In genomic region chr3:157103860-157104259, GRCh38 we compare ENCODE assay signal across 9 cellular contexts. TPM values are rescaled to one million over a fixed set of nuclear protein-coding genes. Genes with fewer than 3 reads are reported as not detected.
A peak's percentile ranks its signal among the peaks of the same experiment; 100 is the strongest.
DNase-seq lines count a peak whose midpoint lies in the region; ATAC-seq and TF ChIP-seq lines count a peak whose summit lies in the region.
"Had no signal": no experiment of that assay in that cellular context is flagged by ENCODE, and none has a peak within 500 bp of the region (broad histone marks: within the 10 kb centered on the region; RNA-seq: fewer than 3 reads in every experiment).

No MANE protein-coding gene starts in this region.

- H3K23ac ChIP-seq in neuronal stem cell (ENCODE audit: low read depth, low read length, poor library complexity), result no peak overlapping the region

- H3K27me3 ChIP-seq in GM23248 (replicated peaks; ENCODE audit: insufficient read depth) (no peaks in the 10 kb centered on the region), neuronal stem cell (ENCODE audit: control insufficient read depth in 3 of 3, insufficient read depth in 3 of 3, low read depth in 1 of 3, low read length in 3 of 3) (peaks cover 0 to 11% (median 0%) of the 10 kb centered on the region in 3 experiments), adrenal gland (no peaks in the 10 kb centered on the region)

- DNase-seq in GM23248, result no peak
- no peak for DNase-seq in neuronal stem cell (ENCODE audit: low spot score)
- no peak for DNase-seq in stimulated activated CD4-positive, alpha-beta T cell treated with anti-CD3 and anti-CD28 coated beads, Interleukin-4, amount 100 ng/mL, for 1 hour
- no peak for DNase-seq in adrenal gland
- no peak for DNase-seq in AG08396 (ENCODE audit: low spot score)
- DNase-seq: H7, NCI-H2081 treated with DMSO at 0.1 percent for 48 hours had no signal

- no peak for TF ChIP-seq CTCF in adrenal gland (IDR thresholded peaks at IDR 0.05)

- in situ Hi-C loops in GM23248 (cut with MboI), result no loop called here

- H3K27ac ChIP-seq in GM23248 (no peak overlapping the region), neuronal stem cell (replicated peaks; ENCODE audit: low read length) (no peak overlapping the region), adrenal gland (peak overlapping the region in 2 of 5 donors; percentile 3 to 17)

- peak; percentile 30 for ATAC-seq in GM18511 (IDR thresholded peaks at IDR 0.05; ENCODE audit: unreplicated experiment)

- H3K4me2 ChIP-seq in GM23248 (ENCODE audit: unreplicated experiment) (no peak overlapping the region), neuronal stem cell (ENCODE audit: insufficient read depth, low read length, poor library complexity, severe bottlenecking) (no peak overlapping the region)

- H3K9me3 ChIP-seq in GM23248 (ENCODE audit: low read depth) (no peaks in the 10 kb centered on the region), neuronal stem cell (replicated peaks in 1 of 2; ENCODE audit: control insufficient read depth in 2 of 2, insufficient read depth in 1 of 2, low read depth in 1 of 2, low read length in 2 of 2) (no peaks in the 10 kb centered on the region), adrenal gland (replicated peaks in 1 of 3) (no peaks in the 10 kb centered on the region)

- no peaks in the 10 kb centered on the region for H3K79me2 ChIP-seq in GM23248 (ENCODE audit: insufficient read depth)

- no peak overlapping the region for H3K4me3 Mint-ChIP-seq in T-helper 1 cell treated with Interleukin-12 subunit alpha and Interleukin-12 subunit beta and Interleukin-4 antibody, amounts not matched to agents 30 μg/mL and 1 μg/mL, for 36 hours

- H4K8ac ChIP-seq in neuronal stem cell (ENCODE audit: low read depth, low read length), result no peak overlapping the region

- TF ChIP-seq POLR2A in adrenal gland (IDR thresholded peaks at IDR 0.05), result no peak

- H3F3A ChIP-seq in GM23248 (ENCODE audit: insufficient read depth), result peaks cover 6% of the 10 kb centered on the region

- H2BK5ac ChIP-seq in neuronal stem cell (ENCODE audit: low read length), result no peak overlapping the region

- no peaks in the 10 kb centered on the region for H4K20me1 ChIP-seq in GM23248 (ENCODE audit: insufficient read depth)

- no peak overlapping the region for H3K18ac ChIP-seq in neuronal stem cell (ENCODE audit: low read length)

- H3K27ac Mint-ChIP-seq in T-helper 1 cell treated with Interleukin-12 subunit alpha and Interleukin-12 subunit beta and Interleukin-4 antibody, amounts not matched to agents 30 μg/mL and 1 μg/mL, for 36 hours, result peak overlapping the region; percentile 89

- no peak overlapping the region for H3K9ac ChIP-seq in GM23248
- H3K9ac ChIP-seq in neuronal stem cell (ENCODE audit: low read depth, low read length, poor library complexity), result no peak overlapping the region

- H3K4ac ChIP-seq in neuronal stem cell (ENCODE audit: low read length), result no peak overlapping the region

- H3K36me3 Mint-ChIP-seq in T-helper 1 cell treated with Interleukin-12 subunit alpha and Interleukin-12 subunit beta and Interleukin-4 antibody, amounts not matched to agents 30 μg/mL and 1 μg/mL, for 36 hours (ENCODE audit: low read depth), result peaks cover 10% of the 10 kb centered on the region

- no peak overlapping the region for H2BK15ac ChIP-seq in neuronal stem cell (ENCODE audit: low read length)

- H3K9me2 ChIP-seq in GM23248 (ENCODE audit: insufficient read depth), result no peaks in the 10 kb centered on the region

- intact Hi-C loops in adrenal gland (cut with DNase I), result no loop called here

- H3K14ac ChIP-seq in neuronal stem cell (ENCODE audit: low read length), result no peak overlapping the region

- H2AK5ac ChIP-seq in neuronal stem cell (ENCODE audit: low read depth, low read length), result no peak overlapping the region

- WGBS in GM23248 (ENCODE audit: low coverage in 1 of 2, low lambda C conversion rate in 2 of 2, missing lambda C conversion rate in 2 of 2), 2 experiments, result 78 to 79% methylated on average over 2 of the region's 2 CpGs
- WGBS in neuronal stem cell (ENCODE audit: extremely low coverage in 2 of 2, insufficient read length in 2 of 2, insufficient replicate concordance in 1 of 2), 2 donors, result no CpG with 5 or more reads among the region's 2 CpGs
- WGBS in adrenal gland, 4 donors, result 85 to 96% (median 90%) methylated on average over 2 of the region's 2 CpGs

- H2BK120ac ChIP-seq in neuronal stem cell (ENCODE audit: low read depth, low read length), result no peak overlapping the region

- H2AFZ ChIP-seq in GM23248, result peak overlapping the region; percentile 36; the same call in 1 of the 2 replicates
- H2AFZ ChIP-seq in neuronal stem cell (ENCODE audit: low read length), result peak overlapping the region; percentile 66

- no peak overlapping the region for H4K91ac ChIP-seq in neuronal stem cell (ENCODE audit: low read depth, low read length, poor library complexity)

- H3K4me1 ChIP-seq in GM23248 (ENCODE audit: insufficient read depth), result peaks cover 12% of the 10 kb centered on the region
- peaks cover 11 to 18% of the 10 kb centered on the region in 2 donors for H3K4me1 ChIP-seq in neuronal stem cell (ENCODE audit: control insufficient read depth in 2 of 2, insufficient read depth in 1 of 2, low read depth in 1 of 2, low read length in 2 of 2)
- peaks cover 0 to 10% of the 10 kb centered on the region in 2 donors for H3K4me1 ChIP-seq in adrenal gland (replicated peaks in 1 of 2)

- no peaks in the 10 kb centered on the region for H3K9me3 Mint-ChIP-seq in T-helper 1 cell treated with Interleukin-12 subunit alpha and Interleukin-12 subunit beta and Interleukin-4 antibody, amounts not matched to agents 30 μg/mL and 1 μg/mL, for 36 hours

- H3K4me1 Mint-ChIP-seq in T-helper 1 cell treated with Interleukin-12 subunit alpha and Interleukin-12 subunit beta and Interleukin-4 antibody, amounts not matched to agents 30 μg/mL and 1 μg/mL, for 36 hours (ENCODE audit: low read depth), result peaks cover 46% of the 10 kb centered on the region

- no peaks in the 10 kb centered on the region for H3K36me3 ChIP-seq in GM23248 (ENCODE audit: low read depth)
- no peaks in the 10 kb centered on the region for H3K36me3 ChIP-seq in neuronal stem cell (replicated peaks in 1 of 2; ENCODE audit: control insufficient read depth in 2 of 2, insufficient read depth in 2 of 2, low read length in 2 of 2)
- H3K36me3 ChIP-seq in adrenal gland (replicated peaks in 1 of 2), result no peaks in the 10 kb centered on the region

- H3K79me1 ChIP-seq in neuronal stem cell (ENCODE audit: low read depth, low read length), result no peaks in the 10 kb centered on the region

- no peaks in the 10 kb centered on the region for H3K27me3 Mint-ChIP-seq in T-helper 1 cell treated with Interleukin-12 subunit alpha and Interleukin-12 subunit beta and Interleukin-4 antibody, amounts not matched to agents 30 μg/mL and 1 μg/mL, for 36 hours (ENCODE audit: low read depth)

- H3K4me3 ChIP-seq in GM23248 (no peak overlapping the region), neuronal stem cell (ENCODE audit: low read length in 2 of 2) (no peak overlapping the region), adrenal gland (no peak overlapping the region)

- no peak overlapping the region for H2BK12ac ChIP-seq in neuronal stem cell (ENCODE audit: low read length)

RNA-seq across cellular contexts. Expression of gene CCNL1, which starts 56.1 kb away (rescaled TPM):
- total RNA-seq in GM23248 (2014; rRNA removed; shearing (Covaris generic)), result 88.9 and 97.7 TPM in 2 replicates
- polyA plus RNA-seq in GM23248 (2016; fragmentation: Nextera tagmentation; extraction: Ambion mirVana) (58.6 and 77.5 TPM in 2 replicates), adrenal gland (100 to 1,000 TPM in 1 of 3 donors, 10 to 100 TPM in 2; 67.0 to 200 (median 97.9) TPM)
- polyA plus RNA-seq in neuronal stem cell (2013, experiment 1 of 2), result 75.0 TPM
- 76.2 TPM for polyA plus RNA-seq in neuronal stem cell (2013, experiment 2 of 2)
- total RNA-seq in adrenal gland, result 100 to 1,000 TPM in 4 of 8 donors, 10 to 100 TPM in 4; 50.1 to 223 (median 96.7) TPM
